31 cellular contexts compared by ENCODE assay signal in genomic region chr6:116468293-116468692, GRCh38. TPM values are rescaled to one million over a fixed set of nuclear protein-coding genes. Genes with fewer than 3 reads are reported as not detected.
"Had no signal": no experiment of that assay in that cellular context is flagged by ENCODE, and none has a peak within 500 bp of the region (broad histone marks: within the 10 kb centered on the region; RNA-seq: fewer than 3 reads in every experiment).

No MANE protein-coding gene starts in this region.

- H3K27me3 Mint-ChIP-seq: activated B cell treated with CpG ODN at 0.5 μM for 24 hours, naive B cell had no signal

- H3K27me3 ChIP-seq: adrenal gland, body of pancreas, ovary had no signal

- H3K4me3 Mint-ChIP-seq: activated B cell treated with CpG ODN at 0.5 μM for 24 hours; activated CD8-positive, alpha-beta T cell treated with anti-CD3 and anti-CD28 coated beads for 36 hours; activated naive CD8-positive, alpha-beta T cell treated with anti-CD3 and anti-CD28 coated beads for 36 hours; effector memory CD8-positive, alpha-beta T cell; mesothelial cell of epicardium; stimulated activated naive CD8-positive, alpha-beta T cell treated with anti-CD3 and anti-CD28 coated beads, Interleukin-15, Interleukin-2, amounts not matched to agents 100 ng/mL and 50 ng/mL, for 24 hours; T-helper 1 cell treated with Interleukin-12 subunit alpha and Interleukin-12 subunit beta and Interleukin-4 antibody, amounts not matched to agents 30 μg/mL and 1 μg/mL, for 36 hours had no signal

- H3K27ac ChIP-seq: adrenal gland, body of pancreas, colonic mucosa, heart right ventricle, ovary, skin epidermis, thoracic aorta, uterus had no signal

- DNase-seq: activated B cell treated with CpG ODN at 0.5 μM for 24 hours; activated CD4-positive, alpha-beta T cell treated with anti-CD3 and anti-CD28 coated beads, Interleukin-2, amount 50 U/mL, for 1 hour; activated CD8-positive, alpha-beta T cell treated with anti-CD3 and anti-CD28 coated beads for 36 hours; activated naive CD4-positive, alpha-beta T cell; activated naive CD8-positive, alpha-beta T cell treated with anti-CD3 and anti-CD28 coated beads for 36 hours; activated T-cell treated with anti-CD3 and anti-CD28 coated beads, Interleukin-2, amount 50 U/mL, for 48 hours; adrenal gland; aorta; body of pancreas; cerebellar nuclear complex; colonic mucosa; effector memory CD8-positive, alpha-beta T cell; foreskin fibroblast; heart right ventricle; mammary epithelial cell; naive B cell; ovary; stimulated activated CD4-positive, alpha-beta T cell treated with anti-CD3 and anti-CD28 coated beads, Interleukin-12 subunit alpha, Interleukin-12 subunit beta, amount 100 ng/mL, for 4 hours; stimulated activated CD4-positive, alpha-beta T cell treated with anti-CD3 and anti-CD28 coated beads, Interleukin-4, amount 100 ng/mL, for 1 hour; SW 1271; T-helper 9 cell; trophoblast cell; uterus had no signal

- ATAC-seq: activated CD8-positive, alpha-beta T cell treated with anti-CD3 and anti-CD28 coated beads for 36 hours; body of pancreas; effector memory CD8-positive, alpha-beta T cell; left lobe of liver; sciatic nerve had no signal

- H3K9me3 ChIP-seq: adrenal gland, body of pancreas, colonic mucosa, heart right ventricle, ovary, thoracic aorta, uterus had no signal

- H3K4me3 ChIP-seq: adrenal gland, body of pancreas, colonic mucosa, heart right ventricle, ovary, skin epidermis, thoracic aorta, uterus had no signal

- H3K27ac Mint-ChIP-seq: activated CD8-positive, alpha-beta T cell treated with anti-CD3 and anti-CD28 coated beads for 36 hours; activated naive CD8-positive, alpha-beta T cell treated with anti-CD3 and anti-CD28 coated beads for 36 hours; effector memory CD8-positive, alpha-beta T cell; mesothelial cell of epicardium; progenitor cell of endocrine pancreas; stimulated activated naive CD8-positive, alpha-beta T cell treated with anti-CD3 and anti-CD28 coated beads, Interleukin-15, Interleukin-2, amounts not matched to agents 100 ng/mL and 50 ng/mL, for 24 hours; T-helper 1 cell treated with Interleukin-12 subunit alpha and Interleukin-12 subunit beta and Interleukin-4 antibody, amounts not matched to agents 30 μg/mL and 1 μg/mL, for 36 hours had no signal

- H3K36me3 ChIP-seq: adrenal gland, colonic mucosa, heart right ventricle, ovary, thoracic aorta, uterus had no signal

- H3K36me3 Mint-ChIP-seq: activated naive CD8-positive, alpha-beta T cell treated with anti-CD3 and anti-CD28 coated beads for 36 hours; mesothelial cell of epicardium; naive B cell had no signal

- H3K4me1 ChIP-seq: adrenal gland, body of pancreas, colonic mucosa, uterus had no signal

- H3K9me3 Mint-ChIP-seq: activated B cell treated with CpG ODN at 0.5 μM for 24 hours; activated CD8-positive, alpha-beta T cell treated with anti-CD3 and anti-CD28 coated beads for 36 hours; activated naive CD8-positive, alpha-beta T cell treated with anti-CD3 and anti-CD28 coated beads for 36 hours; effector memory CD8-positive, alpha-beta T cell; stimulated activated naive CD8-positive, alpha-beta T cell treated with anti-CD3 and anti-CD28 coated beads, Interleukin-15, Interleukin-2, amounts not matched to agents 100 ng/mL and 50 ng/mL, for 24 hours had no signal

RNA-seq across cellular contexts. Expression of gene CALHM5, which starts 43.1 kb away (rescaled TPM):
- total RNA-seq: activated B cell treated with CpG ODN at 0.5 μM for 24 hours; activated CD8-positive, alpha-beta T cell treated with anti-CD3 and anti-CD28 coated beads for 36 hours; activated naive CD8-positive, alpha-beta T cell treated with anti-CD3 and anti-CD28 coated beads for 36 hours had no signal
